In genomic region chr2:120669121-120669952, GRCh38 we compare ENCODE assay signal across 9 cellular contexts.
DNase-seq lines count a peak whose midpoint lies in the region; ATAC-seq and TF ChIP-seq lines count a peak whose summit lies in the region.
"Had no signal": no experiment of that assay in that cellular context is flagged by ENCODE, and none has a peak within 500 bp of the region (broad histone marks: within the 10 kb centered on the region; RNA-seq: fewer than 3 reads in every experiment).

No MANE protein-coding gene starts in this region.

- ATAC-seq in Panc1 (peak; percentile 70), HG02981 (IDR thresholded peaks at IDR 0.05; ENCODE audit: unreplicated experiment) (no peak)
- ATAC-seq in natural killer cell treated with Interleukin-12 subunit alpha and Interleukin-12 subunit beta and Interleukin-15 and Interleukin-18, amount 100 ng/mL, for 72 hours: no peak

- TF ChIP-seq POLR2A in thyroid gland (IDR thresholded peaks at IDR 0.05): peak in 1 of 2 donors; percentile 15

- H3K27ac Mint-ChIP-seq in natural killer cell treated with Interleukin-12 subunit alpha and Interleukin-12 subunit beta and Interleukin-15 and Interleukin-18, amount 100 ng/mL, for 72 hours: no peak overlapping the region
- H3K27ac Mint-ChIP-seq: CD4-positive, CD25-positive, alpha-beta regulatory T cell had no signal

- peak; percentile 55 for TF ChIP-seq CTCF in Panc1 (IDR thresholded peaks at IDR 0.05)
- TF ChIP-seq CTCF in cardiac muscle cell (IDR thresholded peaks at IDR 0.05; ENCODE audit: low read depth, low read length): peak; percentile 61
- peak in 5 of 6 experiments; percentile 25 to 62 (median 48) for TF ChIP-seq CTCF in thyroid gland (IDR thresholded peaks at IDR 0.05)

- H3K27me3 ChIP-seq in Panc1 (ENCODE audit: control insufficient read depth, insufficient read depth, low read length) (no peaks in the 10 kb centered on the region), cardiac muscle cell (peaks cover 40% of the 10 kb centered on the region), thyroid gland (no peaks in the 10 kb centered on the region)

- CTCF ChIA-PET in Panc1 (lab: Charles Lee): no interaction called here

- 0 out of 2 replicates have a peak, but pooled peaks cover 5% of the 10 kb centered on the region for H3K9me3 ChIP-seq in Panc1 (ENCODE audit: control insufficient read depth, insufficient read depth, low read depth, low read length)
- no peaks in the 10 kb centered on the region for H3K9me3 ChIP-seq in cardiac muscle cell (ENCODE audit: low read depth)
- H3K9me3 ChIP-seq in thyroid gland: no peaks in the 10 kb centered on the region

- WGBS in thyroid gland, 2 donors: 16 to 19% methylated on average over 17 to 23 of the region's 23 CpGs

- no peaks in the 10 kb centered on the region for H3K4me1 Mint-ChIP-seq in natural killer cell treated with Interleukin-12 subunit alpha and Interleukin-12 subunit beta and Interleukin-15 and Interleukin-18, amount 100 ng/mL, for 72 hours (ENCODE audit: low read depth in 2 of 2)
- H3K4me1 Mint-ChIP-seq: CD4-positive, CD25-positive, alpha-beta regulatory T cell had no signal

- H3K36me3 ChIP-seq in Panc1 (ENCODE audit: control insufficient read depth, insufficient read depth, low read length): no peaks in the 10 kb centered on the region
- H3K36me3 ChIP-seq in cardiac muscle cell: no peaks in the 10 kb centered on the region
- no peaks in the 10 kb centered on the region for H3K36me3 ChIP-seq in thyroid gland

- in situ Hi-C loops in Panc1 (cut with HindIII; ENCODE audit: low pct_unique_long_range_greater_than_20kb, low sequenced_read_pairs): no loop called here

- BruUV-seq in Panc1 (replicated peaks; lab: Mats Ljungman, UMichigan): no TSS peak

- intact Hi-C loops in Panc1 (cut with micrococcal nuclease; ENCODE audit: unreplicated experiment): no loop called here
- intact Hi-C loops in thyroid gland (cut with DNase I): no loop called here

- H3K4me3 Mint-ChIP-seq in natural killer cell treated with Interleukin-12 subunit alpha and Interleukin-12 subunit beta and Interleukin-15 and Interleukin-18, amount 100 ng/mL, for 72 hours: no peak overlapping the region
- H3K4me3 Mint-ChIP-seq: CD4-positive, CD25-positive, alpha-beta regulatory T cell had no signal

- peaks cover 5% of the 10 kb centered on the region for H3K36me3 Mint-ChIP-seq in natural killer cell treated with Interleukin-12 subunit alpha and Interleukin-12 subunit beta and Interleukin-15 and Interleukin-18, amount 100 ng/mL, for 72 hours
- H3K36me3 Mint-ChIP-seq: CD4-positive, CD25-positive, alpha-beta regulatory T cell had no signal

- H3K27ac ChIP-seq in Panc1 (ENCODE audit: low read length) (no peak overlapping the region), cardiac muscle cell (no peak overlapping the region), thyroid gland (peak overlapping the region; percentile 49 to 77 (median 67))

- H3K4me3 ChIP-seq in Panc1 (ENCODE audit: low read depth in 2 of 2, low read length in 2 of 2) (no peak overlapping the region), cardiac muscle cell (no peak overlapping the region), thyroid gland (replicated peaks in 1 of 3) (no peak overlapping the region)

- peak; percentile 73 for DNase-seq in NCI-H748 (lab: John Stamatoyannopoulos, UW; ENCODE audit: unreplicated experiment)
- DNase-seq in NCI-H748 treated with DMSO at 0.1 percent for 48 hours (lab: John Stamatoyannopoulos, UW): no peak
- DNase-seq in Panc1 (ENCODE audit: low read depth, low spot score): no peak
- DNase-seq in cardiac muscle cell (ENCODE audit: low read depth in 1 of 2, low spot score in 1 of 2): peak; percentile 38 to 84
- DNase-seq in thyroid gland: peak; percentile 89
- no peak for DNase-seq in natural killer cell treated with Interleukin-12 subunit alpha and Interleukin-12 subunit beta and Interleukin-15 and Interleukin-18, amount 100 ng/mL, for 72 hours (ENCODE audit: low spot score)
- DNase-seq in epidermal melanocyte (ENCODE audit: insufficient read length, low spot score): no peak
- DNase-seq: CD4-positive, CD25-positive, alpha-beta regulatory T cell had no signal

- POLR2A ChIA-PET in Panc1 (lab: Charles Lee): no interaction called here

- peaks cover 9% of the 10 kb centered on the region for H3K9me3 Mint-ChIP-seq in natural killer cell treated with Interleukin-12 subunit alpha and Interleukin-12 subunit beta and Interleukin-15 and Interleukin-18, amount 100 ng/mL, for 72 hours

- H3K4me1 ChIP-seq in Panc1 (ENCODE audit: control insufficient read depth, insufficient read depth, low read length) (no peaks in the 10 kb centered on the region), cardiac muscle cell (ENCODE audit: low read depth) (no peaks in the 10 kb centered on the region), thyroid gland (peaks cover 30 to 35% of the 10 kb centered on the region in 2 donors)

- H3K27me3 Mint-ChIP-seq in natural killer cell treated with Interleukin-12 subunit alpha and Interleukin-12 subunit beta and Interleukin-15 and Interleukin-18, amount 100 ng/mL, for 72 hours: peaks cover 17 to 32% of the 10 kb centered on the region in 2 donors

Comparison
In these comparisons a context has a peak if more than half of its experiments do, and no peak if none do; other contexts are left out.
1. DNase-seq: peak in NCI-H748 (single experiment), cardiac muscle cell (2 of 2) and thyroid gland (2 of 2); none in NCI-H748 treated with DMSO at 0.1 percent for 48 hours (single experiment), Panc1 (single experiment), natural killer cell treated with Interleukin-12 subunit alpha and Interleukin-12 subunit beta and Interleukin-15 and Interleukin-18, amount 100 ng/mL, for 72 hours (single experiment) and epidermal melanocyte (single experiment).
2. H3K27ac ChIP-seq: peak in thyroid gland (3 of 3); none in Panc1 (single experiment) and cardiac muscle cell (single experiment).
3. Peak in every context shown above with its lines, with median percentiles within 50 percentile points of each other: CTCF ChIP-seq.